8 cellular contexts compared by ENCODE assay signal in genomic region chr4:82799006-82799881, GRCh38. TPM values are rescaled to one million over a fixed set of nuclear protein-coding genes. Genes with fewer than 3 reads are reported as not detected.
DNase-seq lines count a peak whose midpoint lies in the region; ATAC-seq and TF ChIP-seq lines count a peak whose summit lies in the region.

No MANE protein-coding gene starts in this region.

- no peak overlapping the region for H3K27ac ChIP-seq in HUES48 (ENCODE audit: low read depth, low read length)

- peaks cover 4% of the 10 kb centered on the region for H3K36me3 Mint-ChIP-seq in activated naive CD8-positive, alpha-beta T cell treated with anti-CD3 and anti-CD28 coated beads, Interleukin-2, amount 10 ng/mL, durations not matched to agents 7 days and 5 days

- no peak overlapping the region for H3K9ac ChIP-seq in HUES48 (ENCODE audit: low read depth, low read length)

- no peaks in the 10 kb centered on the region for H3K9me3 Mint-ChIP-seq in activated naive CD8-positive, alpha-beta T cell treated with anti-CD3 and anti-CD28 coated beads, Interleukin-2, amount 10 ng/mL, durations not matched to agents 7 days and 5 days
- H3K9me3 Mint-ChIP-seq in stimulated activated naive CD8-positive, alpha-beta T cell treated with anti-CD3 and anti-CD28 coated beads, Interleukin-15, amount 100 ng/mL, for 72 hours: no peaks in the 10 kb centered on the region

- peak; percentile 32 for ATAC-seq in activated naive CD8-positive, alpha-beta T cell treated with anti-CD3 and anti-CD28 coated beads, Interleukin-2, amount 10 ng/mL, durations not matched to agents 7 days and 5 days (ENCODE audit: low read depth)
- peak; percentile 42 for ATAC-seq in stimulated activated naive CD8-positive, alpha-beta T cell treated with anti-CD3 and anti-CD28 coated beads, Interleukin-15, amount 100 ng/mL, for 72 hours
- no peak for ATAC-seq in HG03439 (IDR thresholded peaks at IDR 0.05; ENCODE audit: unreplicated experiment)

- POLR2A ChIA-PET in activated naive CD8-positive, alpha-beta T cell treated with anti-CD3 and anti-CD28 coated beads, Interleukin-2, amount 10 ng/mL, durations not matched to agents 7 days and 5 days (lab: Charles Lee): interaction anchor here (0.8 to 1.4 kb wide), 4 partner anchors 13 to 686 kb away, joined by 3 to 7 read pairs (median 4); partner anchors contain the start of genes ABRAXAS1 and THAP9

- peak overlapping the region; percentile 82 for H3K4me3 Mint-ChIP-seq in activated naive CD8-positive, alpha-beta T cell treated with anti-CD3 and anti-CD28 coated beads, Interleukin-2, amount 10 ng/mL, durations not matched to agents 7 days and 5 days
- H3K4me3 Mint-ChIP-seq in stimulated activated naive CD8-positive, alpha-beta T cell treated with anti-CD3 and anti-CD28 coated beads, Interleukin-15, amount 100 ng/mL, for 72 hours: peak overlapping the region; percentile 89 to 91

- H3K27ac Mint-ChIP-seq in activated naive CD8-positive, alpha-beta T cell treated with anti-CD3 and anti-CD28 coated beads, Interleukin-2, amount 10 ng/mL, durations not matched to agents 7 days and 5 days: no peak overlapping the region
- peak overlapping the region in 1 of 2 donors; percentile 62 for H3K27ac Mint-ChIP-seq in stimulated activated naive CD8-positive, alpha-beta T cell treated with anti-CD3 and anti-CD28 coated beads, Interleukin-15, amount 100 ng/mL, for 72 hours

- H3K27me3 Mint-ChIP-seq in activated naive CD8-positive, alpha-beta T cell treated with anti-CD3 and anti-CD28 coated beads, Interleukin-2, amount 10 ng/mL, durations not matched to agents 7 days and 5 days: peaks cover 58% of the 10 kb centered on the region
- H3K27me3 Mint-ChIP-seq in stimulated activated naive CD8-positive, alpha-beta T cell treated with anti-CD3 and anti-CD28 coated beads, Interleukin-15, amount 100 ng/mL, for 72 hours: peaks cover 51% of the 10 kb centered on the region

- DNase-seq in GM06990 (ENCODE audit: extremely low read depth, insufficient read length) (peak; percentile 14), OCI-M1 (lab: John Stamatoyannopoulos, UW) (no peak)
- peak; percentile 39 for DNase-seq in activated naive CD8-positive, alpha-beta T cell treated with anti-CD3 and anti-CD28 coated beads, Interleukin-2, amount 10 ng/mL, durations not matched to agents 7 days and 5 days
- peak in 1 of 2 donors; percentile 9 for DNase-seq in stimulated activated naive CD8-positive, alpha-beta T cell treated with anti-CD3 and anti-CD28 coated beads, Interleukin-15, amount 100 ng/mL, for 72 hours
- no peak for DNase-seq in activated effector memory CD4-positive, alpha-beta T cell treated with Interleukin-2 at 50 U/mL for 16 hours

- H3K9me3 ChIP-seq in HUES48 (ENCODE audit: control insufficient read depth, insufficient read depth, low read length) (no peaks in the 10 kb centered on the region), iPS-18c (ENCODE audit: control insufficient read depth, insufficient read depth, low read length) (peaks cover 2% of the 10 kb centered on the region)

- H3K4me3 ChIP-seq in GM06990 (replicated peaks; ENCODE audit: low read depth, low read length) (peak overlapping the region; percentile 63), HUES48 (ENCODE audit: low read depth, low read length) (peak overlapping the region; percentile 64), iPS-18c (ENCODE audit: insufficient read depth, low read depth, low read length) (peak overlapping the region; percentile 68)

- H3K36me3 ChIP-seq in GM06990 (ENCODE audit: control insufficient read depth, insufficient read depth, low read length) (no peaks in the 10 kb centered on the region), HUES48 (ENCODE audit: control insufficient read depth, insufficient read depth, low read length) (no peaks in the 10 kb centered on the region)

- peaks cover 18% of the 10 kb centered on the region for H3K4me1 Mint-ChIP-seq in activated naive CD8-positive, alpha-beta T cell treated with anti-CD3 and anti-CD28 coated beads, Interleukin-2, amount 10 ng/mL, durations not matched to agents 7 days and 5 days
- H3K4me1 Mint-ChIP-seq in stimulated activated naive CD8-positive, alpha-beta T cell treated with anti-CD3 and anti-CD28 coated beads, Interleukin-15, amount 100 ng/mL, for 72 hours: peaks cover 17% of the 10 kb centered on the region

- TF ChIP-seq CTCF in GM06990 (IDR thresholded peaks at IDR 0.05; ENCODE audit: insufficient read depth, low read length, poor library complexity, severe bottlenecking): no peak

- H3K27me3 ChIP-seq in GM06990 (replicated peaks; ENCODE audit: control insufficient read depth, insufficient read depth, low read length) (no peaks in the 10 kb centered on the region), HUES48 (ENCODE audit: control insufficient read depth, insufficient read depth, low read length) (peaks cover 100% of the 10 kb centered on the region)

- peaks cover 13% of the 10 kb centered on the region for H3K4me1 ChIP-seq in HUES48 (ENCODE audit: control insufficient read depth, insufficient read depth, low read length)

RNA-seq across cellular contexts. Expression of gene SCD5, which starts 0.6 kb away (rescaled TPM):
- 1 to 10 TPM; 6.2 to 6.9 TPM for total RNA-seq in activated naive CD8-positive, alpha-beta T cell treated with anti-CD3 and anti-CD28 coated beads, Interleukin-2, amount 10 ng/mL, durations not matched to agents 7 days and 5 days

Comparison
In these comparisons a context has a peak if more than half of its experiments do, and no peak if none do; other contexts are left out.
1. DNase-seq: peak in GM06990 (single experiment) and activated naive CD8-positive, alpha-beta T cell treated with anti-CD3 and anti-CD28 coated beads, Interleukin-2, amount 10 ng/mL, durations not matched to agents 7 days and 5 days (single experiment); none in OCI-M1 (single experiment) and activated effector memory CD4-positive, alpha-beta T cell treated with Interleukin-2 at 50 U/mL for 16 hours (single experiment).
2. Peak in every context shown above with its lines, with median percentiles within 50 percentile points of each other: H3K4me3 ChIP-seq.